In the genomic region with DNA sequence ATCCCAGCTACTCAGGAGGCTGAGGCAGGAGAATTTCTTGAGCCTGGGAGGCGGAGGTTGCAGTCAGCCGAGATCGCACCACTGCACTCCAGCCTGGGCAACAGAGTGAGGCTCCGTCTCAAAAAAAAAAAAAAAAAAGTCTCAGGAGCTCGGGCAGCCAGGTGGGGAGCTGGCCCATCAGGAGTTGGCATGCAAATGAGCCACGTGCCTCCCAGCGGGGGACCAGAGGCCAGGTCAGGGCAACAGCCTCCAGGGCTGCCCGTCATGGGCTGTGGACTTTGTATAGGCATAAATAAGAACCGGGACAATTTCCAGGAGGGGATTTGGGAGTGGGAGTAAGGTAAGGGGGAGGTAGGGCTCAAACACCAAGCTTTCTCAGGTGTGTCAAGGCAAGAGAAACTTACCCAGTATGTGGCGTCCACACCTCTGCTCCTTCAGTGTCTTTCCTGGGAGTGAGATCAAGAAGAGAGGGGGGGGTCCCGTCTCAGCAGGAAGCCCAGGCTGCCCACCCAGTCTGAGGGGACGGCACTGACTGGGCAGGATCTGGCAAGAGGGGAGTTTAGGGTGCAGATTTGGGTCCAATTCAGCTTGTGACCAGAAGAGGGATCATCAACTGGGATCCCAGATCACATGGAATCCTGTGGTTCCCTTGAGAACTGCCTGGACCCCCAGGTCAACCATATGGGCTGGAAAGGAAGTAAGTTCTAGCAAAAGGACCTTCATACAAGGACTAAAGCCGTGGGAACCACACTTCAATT, we compare ENCODE assay signal across 1 cellular context.
A peak's percentile ranks its signal among the peaks of the same experiment; 100 is the strongest.
TF ChIP-seq lines count a peak whose summit lies in the region.

No MANE protein-coding gene starts in this region.

TF ChIP-seq in HepG2, 621 proteins besides CTCF, POLR2A, EP300 and RAD21 (continued from another document):
- TF ChIP-seq JARID2 (CRISPR knock-in tag; IDR thresholded peaks at IDR 0.05; ENCODE audit: insufficient replicate concordance) (no peak), TBX2 (CRISPR knock-in tag; IDR thresholded peaks at IDR 0.05; ENCODE audit: borderline replicate concordance) (peak; percentile 39; the same call in 1 of the 2 replicates), RARG (CRISPR knock-in tag; IDR thresholded peaks at IDR 0.05; ENCODE audit: low read depth) (no peak), SMAD3 (CRISPR knock-in tag; IDR thresholded peaks at IDR 0.05) (no peak), ZNF24 (IDR thresholded peaks at IDR 0.05) (no peak), ZNF441 (CRISPR knock-in tag; IDR thresholded peaks at IDR 0.05; ENCODE audit: borderline replicate concordance) (no peak)
- TF ChIP-seq, protein P1, sequence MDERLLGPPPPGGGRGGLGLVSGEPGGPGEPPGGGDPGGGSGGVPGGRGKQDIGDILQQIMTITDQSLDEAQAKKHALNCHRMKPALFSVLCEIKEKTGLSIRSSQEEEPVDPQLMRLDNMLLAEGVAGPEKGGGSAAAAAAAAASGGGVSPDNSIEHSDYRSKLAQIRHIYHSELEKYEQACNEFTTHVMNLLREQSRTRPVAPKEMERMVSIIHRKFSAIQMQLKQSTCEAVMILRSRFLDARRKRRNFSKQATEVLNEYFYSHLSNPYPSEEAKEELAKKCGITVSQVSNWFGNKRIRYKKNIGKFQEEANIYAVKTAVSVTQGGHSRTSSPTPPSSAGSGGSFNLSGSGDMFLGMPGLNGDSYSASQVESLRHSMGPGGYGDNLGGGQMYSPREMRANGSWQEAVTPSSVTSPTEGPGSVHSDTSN (CRISPR knock-in tag; IDR thresholded peaks at IDR 0.05): no peak
- TF ChIP-seq, protein P2, sequence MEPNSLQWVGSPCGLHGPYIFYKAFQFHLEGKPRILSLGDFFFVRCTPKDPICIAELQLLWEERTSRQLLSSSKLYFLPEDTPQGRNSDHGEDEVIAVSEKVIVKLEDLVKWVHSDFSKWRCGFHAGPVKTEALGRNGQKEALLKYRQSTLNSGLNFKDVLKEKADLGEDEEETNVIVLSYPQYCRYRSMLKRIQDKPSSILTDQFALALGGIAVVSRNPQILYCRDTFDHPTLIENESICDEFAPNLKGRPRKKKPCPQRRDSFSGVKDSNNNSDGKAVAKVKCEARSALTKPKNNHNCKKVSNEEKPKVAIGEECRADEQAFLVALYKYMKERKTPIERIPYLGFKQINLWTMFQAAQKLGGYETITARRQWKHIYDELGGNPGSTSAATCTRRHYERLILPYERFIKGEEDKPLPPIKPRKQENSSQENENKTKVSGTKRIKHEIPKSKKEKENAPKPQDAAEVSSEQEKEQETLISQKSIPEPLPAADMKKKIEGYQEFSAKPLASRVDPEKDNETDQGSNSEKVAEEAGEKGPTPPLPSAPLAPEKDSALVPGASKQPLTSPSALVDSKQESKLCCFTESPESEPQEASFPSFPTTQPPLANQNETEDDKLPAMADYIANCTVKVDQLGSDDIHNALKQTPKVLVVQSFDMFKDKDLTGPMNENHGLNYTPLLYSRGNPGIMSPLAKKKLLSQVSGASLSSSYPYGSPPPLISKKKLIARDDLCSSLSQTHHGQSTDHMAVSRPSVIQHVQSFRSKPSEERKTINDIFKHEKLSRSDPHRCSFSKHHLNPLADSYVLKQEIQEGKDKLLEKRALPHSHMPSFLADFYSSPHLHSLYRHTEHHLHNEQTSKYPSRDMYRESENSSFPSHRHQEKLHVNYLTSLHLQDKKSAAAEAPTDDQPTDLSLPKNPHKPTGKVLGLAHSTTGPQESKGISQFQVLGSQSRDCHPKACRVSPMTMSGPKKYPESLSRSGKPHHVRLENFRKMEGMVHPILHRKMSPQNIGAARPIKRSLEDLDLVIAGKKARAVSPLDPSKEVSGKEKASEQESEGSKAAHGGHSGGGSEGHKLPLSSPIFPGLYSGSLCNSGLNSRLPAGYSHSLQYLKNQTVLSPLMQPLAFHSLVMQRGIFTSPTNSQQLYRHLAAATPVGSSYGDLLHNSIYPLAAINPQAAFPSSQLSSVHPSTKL (CRISPR knock-in tag; IDR thresholded peaks at IDR 0.05): peak; percentile 65
- TF ChIP-seq, protein P3, sequence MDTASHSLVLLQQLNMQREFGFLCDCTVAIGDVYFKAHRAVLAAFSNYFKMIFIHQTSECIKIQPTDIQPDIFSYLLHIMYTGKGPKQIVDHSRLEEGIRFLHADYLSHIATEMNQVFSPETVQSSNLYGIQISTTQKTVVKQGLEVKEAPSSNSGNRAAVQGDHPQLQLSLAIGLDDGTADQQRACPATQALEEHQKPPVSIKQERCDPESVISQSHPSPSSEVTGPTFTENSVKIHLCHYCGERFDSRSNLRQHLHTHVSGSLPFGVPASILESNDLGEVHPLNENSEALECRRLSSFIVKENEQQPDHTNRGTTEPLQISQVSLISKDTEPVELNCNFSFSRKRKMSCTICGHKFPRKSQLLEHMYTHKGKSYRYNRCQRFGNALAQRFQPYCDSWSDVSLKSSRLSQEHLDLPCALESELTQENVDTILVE (CRISPR knock-in tag; IDR thresholded peaks at IDR 0.05): no peak
- TF ChIP-seq, protein P4, sequence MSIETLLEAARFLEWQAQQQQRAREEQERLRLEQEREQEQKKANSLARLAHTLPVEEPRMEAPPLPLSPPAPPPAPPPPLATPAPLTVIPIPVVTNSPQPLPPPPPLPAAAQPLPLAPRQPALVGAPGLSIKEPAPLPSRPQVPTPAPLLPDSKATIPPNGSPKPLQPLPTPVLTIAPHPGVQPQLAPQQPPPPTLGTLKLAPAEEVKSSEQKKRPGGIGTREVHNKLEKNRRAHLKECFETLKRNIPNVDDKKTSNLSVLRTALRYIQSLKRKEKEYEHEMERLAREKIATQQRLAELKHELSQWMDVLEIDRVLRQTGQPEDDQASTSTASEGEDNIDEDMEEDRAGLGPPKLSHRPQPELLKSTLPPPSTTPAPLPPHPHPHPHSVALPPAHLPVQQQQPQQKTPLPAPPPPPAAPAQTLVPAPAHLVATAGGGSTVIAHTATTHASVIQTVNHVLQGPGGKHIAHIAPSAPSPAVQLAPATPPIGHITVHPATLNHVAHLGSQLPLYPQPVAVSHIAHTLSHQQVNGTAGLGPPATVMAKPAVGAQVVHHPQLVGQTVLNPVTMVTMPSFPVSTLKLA (IDR thresholded peaks at IDR 0.05): peak; percentile 59; the same call in 1 of the 2 replicates
